8 cellular contexts compared by ENCODE assay signal in genomic region chrX:78073147-78074077, GRCh38. TPM values are rescaled to one million over a fixed set of nuclear protein-coding genes. Genes with fewer than 3 reads are reported as not detected.
A peak's percentile ranks its signal among the peaks of the same experiment; 100 is the strongest.
DNase-seq lines count a peak whose midpoint lies in the region; ATAC-seq, FAIRE-seq and TF ChIP-seq lines count a peak whose summit lies in the region.
"Not testable (repeated sequence)": the region's sequence is repeated elsewhere in the genome, so short reads cannot be mapped to it uniquely, and the experiment has no call there.

No MANE protein-coding gene starts in this region.

- H2AFZ ChIP-seq in astrocyte (ENCODE audit: low read depth, low read length): not testable (repeated sequence)

- H3K4me3 Mint-ChIP-seq in CD8-positive, alpha-beta memory T cell: peak overlapping the region in 6 of 7 donors; percentile 28 to 75 (median 62)
- peak overlapping the region; percentile 53 for H3K4me3 Mint-ChIP-seq in activated CD8-positive, alpha-beta memory T cell treated with anti-CD3 and anti-CD28 coated beads, Interleukin-2, amount 10 ng/mL, durations not matched to agents 7 days and 5 days
- H3K4me3 Mint-ChIP-seq in astrocyte (ENCODE audit: unreplicated experiment): not testable (repeated sequence)
- peak overlapping the region; percentile 45 to 88 (median 66) for H3K4me3 Mint-ChIP-seq in naive thymus-derived CD8-positive, alpha-beta T cell
- peak overlapping the region; percentile 10 to 45 for H3K4me3 Mint-ChIP-seq in stimulated activated naive CD8-positive, alpha-beta T cell treated with anti-CD3 and anti-CD28 coated beads, Interleukin-15, amount 100 ng/mL, for 72 hours

- peak; percentile 86 for ATAC-seq in activated CD8-positive, alpha-beta memory T cell treated with anti-CD3 and anti-CD28 coated beads, Interleukin-2, amount 10 ng/mL, durations not matched to agents 7 days and 5 days
- ATAC-seq in naive thymus-derived CD8-positive, alpha-beta T cell: peak; percentile 80 to 82
- ATAC-seq in stimulated activated naive CD8-positive, alpha-beta T cell treated with anti-CD3 and anti-CD28 coated beads, Interleukin-15, amount 100 ng/mL, for 72 hours: peak; percentile 92

- not testable (repeated sequence) for H3K4me2 ChIP-seq in astrocyte (ENCODE audit: low read length)

- H4K20me1 ChIP-seq in astrocyte (ENCODE audit: insufficient read depth, low read length): not testable (repeated sequence)

- CTCF ChIA-PET in CD8-positive, alpha-beta memory T cell (lab: Charles Lee): interaction anchor here (0.6 to 1.9 kb wide), 7 partner anchors 15 to 174 kb away, joined by 3 to 5 read pairs (median 3); partner anchors contain the start of genes ATP7A and COX7B
- CTCF ChIA-PET in activated CD8-positive, alpha-beta memory T cell treated with anti-CD3 and anti-CD28 coated beads, Interleukin-2, amount 10 ng/mL, durations not matched to agents 7 days and 5 days (lab: Charles Lee): interaction anchor here (2.5 kb wide), 1 partner anchor 19 kb away, joined by 9 read pairs; no protein-coding TSS in a partner anchor

- H3K27me3 Mint-ChIP-seq in CD8-positive, alpha-beta memory T cell; activated CD8-positive, alpha-beta memory T cell treated with anti-CD3 and anti-CD28 coated beads, Interleukin-2, amount 10 ng/mL, durations not matched to agents 7 days and 5 days; astrocyte (ENCODE audit: low read depth, unreplicated experiment); naive thymus-derived CD8-positive, alpha-beta T cell; stimulated activated naive CD8-positive, alpha-beta T cell treated with anti-CD3 and anti-CD28 coated beads, Interleukin-15, amount 100 ng/mL, for 72 hours: not testable (repeated sequence)

- not testable (repeated sequence) for H3K4me1 ChIP-seq in CD8-positive, alpha-beta memory T cell (ENCODE audit: insufficient read depth, low read length); astrocyte (ENCODE audit: insufficient read depth, low read length)

- H3K4me3 ChIP-seq in CD8-positive, alpha-beta memory T cell (ENCODE audit: low read length); astrocyte (ENCODE audit: insufficient read depth, low read depth, low read length): not testable (repeated sequence)

- not testable (repeated sequence) for H3K36me3 ChIP-seq in CD8-positive, alpha-beta memory T cell (ENCODE audit: insufficient read depth, low read length); astrocyte (ENCODE audit: insufficient read depth, low read length)

- not testable (repeated sequence) for H3K27me3 ChIP-seq in CD8-positive, alpha-beta memory T cell (ENCODE audit: insufficient read depth, low read length, poor library complexity, severe bottlenecking); astrocyte (ENCODE audit: insufficient read depth, low read length)

- peak; percentile 2 to 79 (median 75) for DNase-seq in CD8-positive, alpha-beta memory T cell
- peak; percentile 8 for DNase-seq in activated CD4-positive, alpha-beta T cell treated with anti-CD3 and anti-CD28 coated beads for 1 hour
- peak; percentile 87 for DNase-seq in activated CD8-positive, alpha-beta memory T cell treated with anti-CD3 and anti-CD28 coated beads, Interleukin-2, amount 10 ng/mL, durations not matched to agents 7 days and 5 days
- peak; percentile 43 for DNase-seq in activated gamma-delta T cell treated with Interleukin-2 at 50 U/mL for 16 hours
- not testable (repeated sequence) for DNase-seq in astrocyte (ENCODE audit: low read depth)
- peak; percentile 8 to 85 (median 65) for DNase-seq in naive thymus-derived CD8-positive, alpha-beta T cell
- DNase-seq in stimulated activated CD8-positive, alpha-beta memory T cell treated with anti-CD3 and anti-CD28 coated beads, Interleukin-15, amount 100 ng/mL, for 4 hours (ENCODE audit: low read depth in 2 of 2): peak; percentile 12 to 21
- DNase-seq in stimulated activated naive CD8-positive, alpha-beta T cell treated with anti-CD3 and anti-CD28 coated beads, Interleukin-15, amount 100 ng/mL, for 72 hours: peak; percentile 42 to 69

- H3K36me3 Mint-ChIP-seq in CD8-positive, alpha-beta memory T cell; astrocyte (ENCODE audit: low read depth, unreplicated experiment); naive thymus-derived CD8-positive, alpha-beta T cell: not testable (repeated sequence)
- peaks cover 25% of the 10 kb centered on the region for H3K36me3 Mint-ChIP-seq in activated CD8-positive, alpha-beta memory T cell treated with anti-CD3 and anti-CD28 coated beads, Interleukin-2, amount 10 ng/mL, durations not matched to agents 7 days and 5 days

- H3K79me2 ChIP-seq in astrocyte (ENCODE audit: insufficient read depth, low read length): not testable (repeated sequence)

- H3K9me3 ChIP-seq in CD8-positive, alpha-beta memory T cell (ENCODE audit: low read length); astrocyte (ENCODE audit: insufficient read depth, low read depth, low read length): not testable (repeated sequence)

- peak overlapping the region; percentile 70 to 95 (median 88) for H3K27ac Mint-ChIP-seq in CD8-positive, alpha-beta memory T cell
- H3K27ac Mint-ChIP-seq in activated CD8-positive, alpha-beta memory T cell treated with anti-CD3 and anti-CD28 coated beads, Interleukin-2, amount 10 ng/mL, durations not matched to agents 7 days and 5 days: peak overlapping the region; percentile 92
- H3K27ac Mint-ChIP-seq in astrocyte (ENCODE audit: unreplicated experiment): not testable (repeated sequence)
- peak overlapping the region; percentile 80 to 95 (median 94) for H3K27ac Mint-ChIP-seq in naive thymus-derived CD8-positive, alpha-beta T cell
- H3K27ac Mint-ChIP-seq in stimulated activated naive CD8-positive, alpha-beta T cell treated with anti-CD3 and anti-CD28 coated beads, Interleukin-15, amount 100 ng/mL, for 72 hours: peak overlapping the region; percentile 19 to 65

- FAIRE-seq in astrocyte (lab: Jason Lieb, UNC): peak; percentile 5

- POLR2A ChIA-PET in CD8-positive, alpha-beta memory T cell (lab: Charles Lee): interaction anchor here (0.5 to 1.4 kb wide), 3 partner anchors 31 to 163 kb away, joined by 3 to 4 read pairs (median 3); partner anchors contain the start of genes ATP7A and PGK1
- POLR2A ChIA-PET in naive thymus-derived CD8-positive, alpha-beta T cell (lab: Charles Lee): interaction anchor here (0.8 to 1.2 kb wide), 6 partner anchors 13 to 174 kb away, joined by 3 read pairs; partner anchors contain the start of gene COX7B

- H3K9me3 Mint-ChIP-seq in CD8-positive, alpha-beta memory T cell: peaks cover 7 to 19% (median 14%) of the 10 kb centered on the region in 5 donors
- not testable (repeated sequence) for H3K9me3 Mint-ChIP-seq in activated CD8-positive, alpha-beta memory T cell treated with anti-CD3 and anti-CD28 coated beads, Interleukin-2, amount 10 ng/mL, durations not matched to agents 7 days and 5 days (ENCODE audit: low read depth)
- H3K9me3 Mint-ChIP-seq in astrocyte (ENCODE audit: unreplicated experiment): peaks cover 12% of the 10 kb centered on the region
- H3K9me3 Mint-ChIP-seq in naive thymus-derived CD8-positive, alpha-beta T cell: peaks cover 0 to 26% (median 4%) of the 10 kb centered on the region in 9 donors
- peaks cover 6 to 13% of the 10 kb centered on the region in 2 donors for H3K9me3 Mint-ChIP-seq in stimulated activated naive CD8-positive, alpha-beta T cell treated with anti-CD3 and anti-CD28 coated beads, Interleukin-15, amount 100 ng/mL, for 72 hours

- peaks cover 9 to 17% (median 16%) of the 10 kb centered on the region in 3 donors for H3K4me1 Mint-ChIP-seq in CD8-positive, alpha-beta memory T cell
- peaks cover 23% of the 10 kb centered on the region for H3K4me1 Mint-ChIP-seq in activated CD8-positive, alpha-beta memory T cell treated with anti-CD3 and anti-CD28 coated beads, Interleukin-2, amount 10 ng/mL, durations not matched to agents 7 days and 5 days
- not testable (repeated sequence) for H3K4me1 Mint-ChIP-seq in astrocyte (ENCODE audit: low read depth, unreplicated experiment)
- peaks cover 2 to 17% (median 12%) of the 10 kb centered on the region in 4 donors for H3K4me1 Mint-ChIP-seq in naive thymus-derived CD8-positive, alpha-beta T cell
- H3K4me1 Mint-ChIP-seq in stimulated activated naive CD8-positive, alpha-beta T cell treated with anti-CD3 and anti-CD28 coated beads, Interleukin-15, amount 100 ng/mL, for 72 hours: peaks cover 16% of the 10 kb centered on the region

- not testable (repeated sequence) for H3K9ac ChIP-seq in astrocyte (ENCODE audit: low read length)

- H3K27ac ChIP-seq in CD8-positive, alpha-beta memory T cell (ENCODE audit: low read depth, low read length); astrocyte (ENCODE audit: low read depth, low read length): not testable (repeated sequence)

- TF ChIP-seq CTCF in astrocyte (IDR thresholded peaks at IDR 0.05; ENCODE audit: insufficient read depth, low read depth, low read length): not testable (repeated sequence)

RNA-seq across cellular contexts. Expression of gene PGK1, which starts 30.6 kb away (rescaled TPM):
- 100 to 1,000 TPM; 665 to 680 TPM for total RNA-seq in CD8-positive, alpha-beta memory T cell
- 454 TPM for polyA plus RNA-seq in CD8-positive, alpha-beta memory T cell
- total RNA-seq in activated CD8-positive, alpha-beta memory T cell treated with anti-CD3 and anti-CD28 coated beads, Interleukin-2, amount 10 ng/mL, durations not matched to agents 7 days and 5 days: 100 to 1,000 TPM; 782 to 877 TPM
- 606 and 665 TPM in 2 replicates for total RNA-seq in astrocyte
- total RNA-seq in naive thymus-derived CD8-positive, alpha-beta T cell: 100 to 1,000 TPM; 205 to 213 TPM
- 100 to 1,000 TPM; 501 to 515 (median 513) TPM for polyA plus RNA-seq in naive thymus-derived CD8-positive, alpha-beta T cell
